In genomic region chr1:168285419-168285790, GRCh38 we compare ENCODE assay signal across 1 cellular context.
TF ChIP-seq lines count a peak whose summit lies in the region.

No MANE protein-coding gene starts in this region.

TF ChIP-seq in HCT116, 20 proteins besides CTCF, POLR2A, EP300 and RAD21 (continued from another document):
- no peak for TF ChIP-seq REST (IDR thresholded peaks at IDR 0.05; ENCODE audit: low read depth)
- TF ChIP-seq EZH2phosphoT487 (IDR thresholded peaks at IDR 0.05; ENCODE audit: borderline replicate concordance) = no peak
